In genomic region chr1:20633190-20634064, GRCh38 we compare ENCODE assay signal across 1 cellular context.
A peak's percentile ranks its signal among the peaks of the same experiment; 100 is the strongest.
TF ChIP-seq lines count a peak whose summit lies in the region.

TSS of gene PINK1 (plus strand) at chr1:20633458. CDS start at chr1:20633549, 91 bp downstream.

TF ChIP-seq in K562, 482 proteins besides CTCF, POLR2A, EP300 and RAD21 (continued from another document and continues in another):
- TF ChIP-seq ZNF655 (CRISPR knock-in tag; IDR thresholded peaks at IDR 0.05) (no peak), ARID4B (CRISPR knock-in tag; IDR thresholded peaks at IDR 0.05) (peak; percentile 63; the same call in 1 of the 2 replicates), POLR3A (IDR thresholded peaks at IDR 0.05; ENCODE audit: borderline replicate concordance, extremely low read depth, insufficient read depth, insufficient read length) (no peak), HDAC8 (tag; IDR thresholded peaks at IDR 0.05) (no peak), E4F1 (CRISPR knock-in tag; IDR thresholded peaks at IDR 0.05; ENCODE audit: borderline replicate concordance) (0 out of 2 replicates have a peak, but pooled peaks have one; percentile 30), ZNF146 (CRISPR knock-in tag; IDR thresholded peaks at IDR 0.05; ENCODE audit: unreplicated experiment) (no peak), ZNF512 (tag; IDR thresholded peaks at IDR 0.05) (no peak), NFE2 (IDR thresholded peaks at IDR 0.05; ENCODE audit: low read depth) (0 out of 2 replicates have a peak, but pooled peaks have one; percentile 25), DLX4 (CRISPR knock-in tag; IDR thresholded peaks at IDR 0.05) (no peak), CSDE1 (IDR thresholded peaks at IDR 0.05) (no peak), NR2F6 (CRISPR knock-in tag; IDR thresholded peaks at IDR 0.05) (no peak), TEAD4 (IDR thresholded peaks at IDR 0.05; ENCODE audit: low read length) (peak; percentile 46; the same call in 1 of the 2 replicates), TEAD4 (CRISPR knock-in tag; IDR thresholded peaks at IDR 0.05; ENCODE audit: borderline replicate concordance) (no peak), NFIC (IDR thresholded peaks at IDR 0.05) (peak; percentile 78), RERE (CRISPR knock-in tag; IDR thresholded peaks at IDR 0.05; ENCODE audit: borderline replicate concordance) (no peak), LCOR (CRISPR knock-in tag; IDR thresholded peaks at IDR 0.05) (no peak), ZBTB5 (IDR thresholded peaks at IDR 0.05) (no peak), DIDO1 (tag; IDR thresholded peaks at IDR 0.05; ENCODE audit: low read depth) (no peak), TAF15 (IDR thresholded peaks at IDR 0.05; ENCODE audit: low read depth, low read length) (no peak), COPS2 (conservative IDR thresholded peaks at IDR 0.05) (no peak), ZNF778 (CRISPR knock-in tag; IDR thresholded peaks at IDR 0.05) (no peak), MYC (IDR thresholded peaks at IDR 0.05; ENCODE audit: low read depth, low read length) (peak; percentile 98), MYC (CRISPR knock-in tag; IDR thresholded peaks at IDR 0.05; ENCODE audit: borderline replicate concordance, low read depth) (no peak), SMARCC2 (IDR thresholded peaks at IDR 0.05; ENCODE audit: low read depth) (no peak), SAFB (IDR thresholded peaks at IDR 0.05; ENCODE audit: borderline replicate concordance, low read depth, low read length) (no peak), XRCC5 (IDR thresholded peaks at IDR 0.05; ENCODE audit: low read depth, low read length) (no peak; the same call in 1 of the 2 replicates), TCF15 (CRISPR knock-in tag; IDR thresholded peaks at IDR 0.05) (no peak), FOXO4 (CRISPR knock-in tag; IDR thresholded peaks at IDR 0.05) (no peak), PTRF (tag; IDR thresholded peaks at IDR 0.05) (no peak), NBN (IDR thresholded peaks at IDR 0.05; ENCODE audit: low read depth) (no peak), IRF2 (CRISPR knock-in tag; IDR thresholded peaks at IDR 0.05) (no peak), CHAMP1 (IDR thresholded peaks at IDR 0.05) (peak; percentile 69; the same call in 1 of the 2 replicates), ETV1 (tag; conservative IDR thresholded peaks at IDR 0.05; ENCODE audit: low read depth) (no peak), ZC3H8 (IDR thresholded peaks at IDR 0.05) (no peak), MTA1 (IDR thresholded peaks at IDR 0.05; ENCODE audit: borderline replicate concordance) (no peak), HLTF (IDR thresholded peaks at IDR 0.05) (0 out of 2 replicates have a peak, but pooled peaks have one; percentile 12)
